In genomic region chr6:18047406-18047805, GRCh38 we compare ENCODE assay signal across 20 cellular contexts. TPM values are rescaled to one million over a fixed set of nuclear protein-coding genes. Genes with fewer than 3 reads are reported as not detected.
DNase-seq lines count a peak whose midpoint lies in the region; ATAC-seq, FAIRE-seq and TF ChIP-seq lines count a peak whose summit lies in the region.
"Had no signal": no experiment of that assay in that cellular context is flagged by ENCODE, and none has a peak within 500 bp of the region (broad histone marks: within the 10 kb centered on the region; RNA-seq: fewer than 3 reads in every experiment).

No MANE protein-coding gene starts in this region.

- no peak overlapping the region for H3K4me3 ChIP-seq in breast epithelium
- no peak overlapping the region for H3K4me3 ChIP-seq in bronchial epithelial cell (ENCODE audit: low read depth, low read length)
- no peak overlapping the region for H3K4me3 ChIP-seq in PC-9
- H3K4me3 ChIP-seq: left ventricle myocardium inferior, thyroid gland had no signal

- H3F3A ChIP-seq in PC-9 (ENCODE audit: insufficient read depth, low read depth): peaks cover 9% of the 10 kb centered on the region

- no peaks in the 10 kb centered on the region for H3K36me3 Mint-ChIP-seq in MCF 10A (ENCODE audit: insufficient read depth, unreplicated experiment)
- H3K36me3 Mint-ChIP-seq: naive thymus-derived CD8-positive, alpha-beta T cell; WTC11 had no signal

- H3K9me3 ChIP-seq in breast epithelium (no peaks in the 10 kb centered on the region), PC-9 (ENCODE audit: insufficient read depth, low read depth) (no peaks in the 10 kb centered on the region)
- H3K9me3 ChIP-seq: Caco-2, left ventricle myocardium inferior, thyroid gland had no signal

- H4K20me1 ChIP-seq in PC-9 (ENCODE audit: insufficient read depth): no peaks in the 10 kb centered on the region

- H3K4me1 ChIP-seq in breast epithelium (no peaks in the 10 kb centered on the region), PC-9 (replicated peaks; ENCODE audit: insufficient read depth) (peaks cover 20% of the 10 kb centered on the region)

- H3K27me3 Mint-ChIP-seq in MCF 10A (ENCODE audit: insufficient read depth, unreplicated experiment): no peaks in the 10 kb centered on the region

- CTCF ChIA-PET in MCF 10A (lab: Yijun Ruan, JAX): interaction anchor here (0.5 to 0.6 kb wide), 3 partner anchors 22 to 61 kb away, joined by 3 to 4 read pairs (median 3); no protein-coding TSS in a partner anchor
- CTCF ChIA-PET in PC-9 (lab: Charles Lee): no interaction called here
- CTCF ChIA-PET in HEK293T (lab: Yijun Ruan, JAX): no interaction called here

- no peak for TF ChIP-seq POLR2A in breast epithelium (IDR thresholded peaks at IDR 0.05)

- DNase-seq in breast epithelium (ENCODE audit: low spot score in 2 of 2): no peak
- DNase-seq in MCF 10A (ENCODE audit: unreplicated experiment): no peak
- DNase-seq in bronchial epithelial cell (ENCODE audit: low read depth): peak; percentile 96
- peak in 1 of 2 donors; percentile 22 for DNase-seq in left colon
- no peak for DNase-seq in PC-9
- DNase-seq in cortex of kidney (lab: John Stamatoyannopoulos, UW): no peak
- no peak for DNase-seq in HEK293T (ENCODE audit: extremely low spot score)
- DNase-seq: Caco-2; central memory CD4-positive, alpha-beta T cell; hypothalamus; left ventricle myocardium inferior; naive thymus-derived CD8-positive, alpha-beta T cell; NCI-H1417; NCI-H446; thyroid gland had no signal

- H3K36me3 ChIP-seq in breast epithelium (no peaks in the 10 kb centered on the region), bronchial epithelial cell (ENCODE audit: control insufficient read depth, insufficient read depth, low read length) (no peaks in the 10 kb centered on the region), PC-9 (ENCODE audit: low read depth) (no peaks in the 10 kb centered on the region)
- H3K36me3 ChIP-seq: left ventricle myocardium inferior, thyroid gland had no signal

- no peaks in the 10 kb centered on the region for H3K9me2 ChIP-seq in PC-9 (ENCODE audit: insufficient read depth)

- no peaks in the 10 kb centered on the region for H3K9me3 Mint-ChIP-seq in MCF 10A (ENCODE audit: unreplicated experiment)
- H3K9me3 Mint-ChIP-seq: naive thymus-derived CD8-positive, alpha-beta T cell; WTC11 had no signal

- TF ChIP-seq CTCF in breast epithelium (IDR thresholded peaks at IDR 0.05) (no peak), MCF 10A (IDR thresholded peaks at IDR 0.05; ENCODE audit: unreplicated experiment) (no peak), bronchial epithelial cell (IDR thresholded peaks at IDR 0.05; ENCODE audit: insufficient read depth, low read length, severe bottlenecking) (no peak), PC-9 (conservative IDR thresholded peaks at IDR 0.05) (no peak)

- peaks cover 8% of the 10 kb centered on the region for H3K4me1 Mint-ChIP-seq in MCF 10A (ENCODE audit: insufficient read depth, unreplicated experiment)
- H3K4me1 Mint-ChIP-seq: naive thymus-derived CD8-positive, alpha-beta T cell had no signal

- H2AFZ ChIP-seq in PC-9: no peak overlapping the region

- no peak overlapping the region for H3K4me2 ChIP-seq in PC-9

- H3K27me3 ChIP-seq in breast epithelium: no peaks in the 10 kb centered on the region
- no peaks in the 10 kb centered on the region for H3K27me3 ChIP-seq in bronchial epithelial cell (ENCODE audit: control insufficient read depth, insufficient read depth, low read length)
- H3K27me3 ChIP-seq in PC-9 (ENCODE audit: insufficient read depth, low read depth): no peaks in the 10 kb centered on the region
- H3K27me3 ChIP-seq: thyroid gland had no signal

- H3K4me3 Mint-ChIP-seq in MCF 10A (ENCODE audit: unreplicated experiment): no peak overlapping the region
- H3K4me3 Mint-ChIP-seq: naive thymus-derived CD8-positive, alpha-beta T cell; WTC11 had no signal

- no peak overlapping the region for H3K27ac Mint-ChIP-seq in MCF 10A (ENCODE audit: low read depth, unreplicated experiment)
- H3K27ac Mint-ChIP-seq: naive thymus-derived CD8-positive, alpha-beta T cell; WTC11 had no signal

- H3K79me2 ChIP-seq in PC-9 (ENCODE audit: low read depth): no peaks in the 10 kb centered on the region

- FAIRE-seq in bronchial epithelial cell (lab: Jason Lieb, UNC): no peak
- FAIRE-seq: A204.1, endothelial cell of umbilical vein, GM18507 had no signal

- ATAC-seq in left colon (peak; percentile 87), HG03565 (IDR thresholded peaks at IDR 0.05; ENCODE audit: unreplicated experiment) (no peak)
- ATAC-seq: naive thymus-derived CD8-positive, alpha-beta T cell; WTC11 had no signal

- intact Hi-C loops in breast epithelium (cut with DNase I; ENCODE audit: low total_unique reads): no loop called here
- intact Hi-C loops in MCF 10A (cut with micrococcal nuclease): no loop called here
- intact Hi-C loops in left colon (cut with DNase I, micrococcal nuclease): no loop called here
- intact Hi-C loops in PC-9 (cut with micrococcal nuclease; ENCODE audit: unreplicated experiment): no loop called here

- POLR2A ChIA-PET in MCF 10A (lab: Yijun Ruan, JAX) (interaction anchor here (0.7 kb wide), 1 partner anchor 10 kb away, joined by 3 read pairs; no protein-coding TSS in a partner anchor), PC-9 (lab: Charles Lee; ENCODE audit: unreplicated experiment) (interaction anchor here (0.7 kb wide), 1 partner anchor 205 kb away, joined by 5 read pairs; no protein-coding TSS in a partner anchor), HEK293T (lab: Yijun Ruan, JAX) (interaction anchor here (1.1 kb wide), 1 partner anchor 60 kb away, joined by 3 read pairs; the partner anchor contains the start of gene KIF13A)

- H3K27ac ChIP-seq in breast epithelium: peak overlapping the region; percentile 72 to 74
- H3K27ac ChIP-seq in PC-9: no peak overlapping the region
- H3K27ac ChIP-seq: left ventricle myocardium inferior, thyroid gland had no signal

- BruUV-seq in MCF 10A (replicated peaks; lab: Mats Ljungman, UMichigan) (no TSS peak), PC-9 (replicated peaks; lab: Mats Ljungman, UMichigan) (no TSS peak)

TF ChIP-seq in HEK293T, 16 proteins besides CTCF, POLR2A, EP300 and RAD21:
- TF ChIP-seq SP1 (IDR thresholded peaks at IDR 0.05): no peak
- no peak for TF ChIP-seq TARDBP (IDR thresholded peaks at IDR 0.05)
- TF ChIP-seq LEF1 (IDR thresholded peaks at IDR 0.05; ENCODE audit: borderline replicate concordance): no peak
- no peak for TF ChIP-seq ZNF384 (IDR thresholded peaks at IDR 0.05)
- no peak for TF ChIP-seq L3MBTL2 (conservative IDR thresholded peaks at IDR 0.05)
- TF ChIP-seq HDGF (IDR thresholded peaks at IDR 0.05; ENCODE audit: borderline replicate concordance): no peak
- TF ChIP-seq FOXA1 (IDR thresholded peaks at IDR 0.05): no peak
- TF ChIP-seq ELF4 (IDR thresholded peaks at IDR 0.05): no peak
- no peak for TF ChIP-seq ARNT (IDR thresholded peaks at IDR 0.05)
- TF ChIP-seq NFRKB (IDR thresholded peaks at IDR 0.05): no peak
- TF ChIP-seq FOXK2 (IDR thresholded peaks at IDR 0.05): no peak

RNA-seq across cellular contexts. Expression of gene KIF13A, which starts 60.0 kb away (rescaled TPM):
- 10 to 100 TPM; 40.0 to 60.4 (median 49.6) TPM for total RNA-seq in breast epithelium
- total RNA-seq in MCF 10A (2022): 24.1 and 33.5 TPM in 2 replicates
- total RNA-seq in bronchial epithelial cell: 47.4 and 58.8 TPM in 2 replicates
- total RNA-seq in left colon: 10 to 100 TPM; 40.5 to 47.0 TPM
- total RNA-seq in PC-9 (2021): 48.6 and 52.2 TPM in 2 replicates
